Comparison of ENCODE assay signal across 1 cellular context in genomic region chr19:5345895-5346386, GRCh38.
TF ChIP-seq lines count a peak whose summit lies in the region.

No MANE protein-coding gene starts in this region.

TF ChIP-seq in GM12878, 131 proteins besides CTCF, POLR2A, EP300 and RAD21 (continued from another document):
- TF ChIP-seq REST (IDR thresholded peaks at IDR 0.05; ENCODE audit: low read depth, low read length) (peak; percentile 56; the same call in 1 of the 2 replicates), MXI1 (IDR thresholded peaks at IDR 0.05; ENCODE audit: low read depth, low read length) (0 out of 2 replicates have a peak, but pooled peaks have one; percentile 26)
